Comparison of ENCODE assay signal across 13 cellular contexts in genomic region chr6:15953152-15953880, GRCh38.
A peak's percentile ranks its signal among the peaks of the same experiment; 100 is the strongest.
DNase-seq lines count a peak whose midpoint lies in the region; ATAC-seq and TF ChIP-seq lines count a peak whose summit lies in the region.
"Had no signal": no experiment of that assay in that cellular context is flagged by ENCODE, and none has a peak within 500 bp of the region (broad histone marks: within the 10 kb centered on the region; RNA-seq: fewer than 3 reads in every experiment).

No MANE protein-coding gene starts in this region.

- no peak overlapping the region for H3K4me3 ChIP-seq in right atrium auricular region
- H3K4me3 ChIP-seq: thoracic aorta had no signal

- H3K9me3 ChIP-seq in right atrium auricular region, result no peaks in the 10 kb centered on the region
- H3K9me3 ChIP-seq: thoracic aorta had no signal

- H3K4me3 Mint-ChIP-seq in activated CD4-positive, alpha-beta T cell treated with anti-CD3 and anti-CD28 coated beads, Interleukin-2, amount 10 ng/mL, durations not matched to agents 24 days and 14 days, result no peak overlapping the region
- H3K4me3 Mint-ChIP-seq: activated T-helper 1 cell treated with anti-CD3 and anti-CD28 coated beads, Interleukin-12 subunit alpha, Interleukin-12 subunit beta, Interleukin-2, Interleukin-4 antibody, amounts not matched to agents 30 ng/mL and 10 ng/mL and 1 ng/mL, durations not matched to agents 14 hours and 24 hours and 36 hours had no signal

- peak overlapping the region in 1 of 2 donors; percentile 2 for H3K27ac ChIP-seq in right atrium auricular region
- H3K27ac ChIP-seq: thoracic aorta had no signal

- H3K4me1 Mint-ChIP-seq in activated CD4-positive, alpha-beta T cell treated with anti-CD3 and anti-CD28 coated beads, Interleukin-2, amount 10 ng/mL, durations not matched to agents 24 days and 14 days, result peaks cover 9% of the 10 kb centered on the region

- no peaks in the 10 kb centered on the region for H3K27me3 Mint-ChIP-seq in activated CD4-positive, alpha-beta T cell treated with anti-CD3 and anti-CD28 coated beads, Interleukin-2, amount 10 ng/mL, durations not matched to agents 24 days and 14 days

- no peaks in the 10 kb centered on the region for H3K36me3 ChIP-seq in right atrium auricular region
- H3K36me3 ChIP-seq: thoracic aorta had no signal

- no peak for TF ChIP-seq CTCF in right atrium auricular region (IDR thresholded peaks at IDR 0.05)

- DNase-seq in Right ventricle myocardium superior (no peak), right atrium auricular region (ENCODE audit: low spot score) (no peak), astrocyte of the hippocampus (ENCODE audit: low read depth, low spot score) (peak; percentile 4), islet precursor cell (peak; percentile 56), Ammon's horn (ENCODE audit: low spot score) (no peak), LoVo (ENCODE audit: low spot score) (no peak), NCI-H2107 treated with DMSO at 0.1 percent for 48 hours (lab: John Stamatoyannopoulos, UW; ENCODE audit: unreplicated experiment) (no peak)
- no peak for DNase-seq in activated CD4-positive, alpha-beta T cell treated with anti-CD3 and anti-CD28 coated beads, Interleukin-2, amount 10 ng/mL, durations not matched to agents 24 days and 14 days
- DNase-seq: hippocampal formation, PC-3, small intestine had no signal

- intact Hi-C loops in Right ventricle myocardium superior (cut with DNase I), result no loop called here
- intact Hi-C loops in activated CD4-positive, alpha-beta T cell treated with anti-CD3 and anti-CD28 coated beads, Interleukin-2, amount 10 ng/mL, durations not matched to agents 24 days and 14 days (cut with micrococcal nuclease), result no loop called here

- H3K4me1 ChIP-seq in right atrium auricular region, result peaks cover 2 to 16% of the 10 kb centered on the region in 2 donors

- peaks cover 7% of the 10 kb centered on the region for H3K9me3 Mint-ChIP-seq in activated CD4-positive, alpha-beta T cell treated with anti-CD3 and anti-CD28 coated beads, Interleukin-2, amount 10 ng/mL, durations not matched to agents 24 days and 14 days
- H3K9me3 Mint-ChIP-seq: activated T-helper 1 cell treated with anti-CD3 and anti-CD28 coated beads, Interleukin-12 subunit alpha, Interleukin-12 subunit beta, Interleukin-2, Interleukin-4 antibody, amounts not matched to agents 30 ng/mL and 10 ng/mL and 1 ng/mL, durations not matched to agents 14 hours and 24 hours and 36 hours had no signal

- no peak overlapping the region for H3K27ac Mint-ChIP-seq in activated CD4-positive, alpha-beta T cell treated with anti-CD3 and anti-CD28 coated beads, Interleukin-2, amount 10 ng/mL, durations not matched to agents 24 days and 14 days
- H3K27ac Mint-ChIP-seq: activated T-helper 1 cell treated with anti-CD3 and anti-CD28 coated beads, Interleukin-12 subunit alpha, Interleukin-12 subunit beta, Interleukin-2, Interleukin-4 antibody, amounts not matched to agents 30 ng/mL and 10 ng/mL and 1 ng/mL, durations not matched to agents 14 hours and 24 hours and 36 hours had no signal

- H3K36me3 Mint-ChIP-seq in activated CD4-positive, alpha-beta T cell treated with anti-CD3 and anti-CD28 coated beads, Interleukin-2, amount 10 ng/mL, durations not matched to agents 24 days and 14 days (ENCODE audit: low read depth), result no peaks in the 10 kb centered on the region

- ATAC-seq in Right ventricle myocardium superior (ENCODE audit: poor library complexity), result peak; percentile 75
- ATAC-seq: PC-3 had no signal

- H3K27me3 ChIP-seq in right atrium auricular region, result no peaks in the 10 kb centered on the region

Comparison
In these comparisons a context has a peak if more than half of its experiments do, and no peak if none do; other contexts are left out.
1. DNase-seq: peak in astrocyte of the hippocampus (single experiment) and islet precursor cell (single experiment); none in Right ventricle myocardium superior (single experiment), right atrium auricular region (single experiment), Ammon's horn (single experiment), LoVo (single experiment), activated CD4-positive, alpha-beta T cell treated with anti-CD3 and anti-CD28 coated beads, Interleukin-2, amount 10 ng/mL, durations not matched to agents 24 days and 14 days (single experiment) and NCI-H2107 treated with DMSO at 0.1 percent for 48 hours (single experiment).